ENCODE assay signal across 8 cellular contexts in genomic region chr6:44667668-44668390, GRCh38.
DNase-seq lines count a peak whose midpoint lies in the region; TF ChIP-seq lines count a peak whose summit lies in the region.

No MANE protein-coding gene starts in this region.

- H3K36me3 ChIP-seq in thyroid gland (no peaks in the 10 kb centered on the region), esophagus muscularis mucosa (no peaks in the 10 kb centered on the region)

- H3K9me3 ChIP-seq in thyroid gland (no peaks in the 10 kb centered on the region), esophagus muscularis mucosa (no peaks in the 10 kb centered on the region)

- peaks cover 9 to 20% of the 10 kb centered on the region in 2 donors for H3K4me1 ChIP-seq in thyroid gland
- peaks cover 0 to 9% (median 0%) of the 10 kb centered on the region in 4 donors for H3K4me1 ChIP-seq in esophagus muscularis mucosa

- intact Hi-C loops in thyroid gland (cut with DNase I) = no loop called here
- intact Hi-C loops in esophagus muscularis mucosa (cut with DNase I) = no loop called here

- DNase-seq in LHCN-M2 (ENCODE audit: low read depth) = peak; percentile 72
- peak; percentile 57 for DNase-seq in activated T-cell treated with anti-CD3 and anti-CD28 coated beads, Interleukin-2, amount 50 U/mL, for 48 hours
- DNase-seq in iPS-NIHi7 (ENCODE audit: extremely low spot score) = peak; percentile 57
- peak; percentile 15 to 22 for DNase-seq in thyroid gland
- DNase-seq in esophagus muscularis mucosa (ENCODE audit: extremely low spot score) = no peak
- no peak for DNase-seq in NCI-H128 (lab: John Stamatoyannopoulos, UW; ENCODE audit: unreplicated experiment)
- no peak for DNase-seq in NCI-H2029 (lab: John Stamatoyannopoulos, UW)

- no peak for TF ChIP-seq EP300 in esophagus muscularis mucosa (IDR thresholded peaks at IDR 0.05)

- peak; percentile 83 for TF ChIP-seq CTCF in GM12872 (IDR thresholded peaks at IDR 0.05; ENCODE audit: insufficient read depth, low read depth, low read length)
- TF ChIP-seq CTCF in thyroid gland (IDR thresholded peaks at IDR 0.05) = peak in 2 of 6 experiments; percentile 12 to 50
- peak in 1 of 3 experiments; percentile 42 for TF ChIP-seq CTCF in esophagus muscularis mucosa (IDR thresholded peaks at IDR 0.05)

- TF ChIP-seq POLR2A in thyroid gland (IDR thresholded peaks at IDR 0.05) (no peak), esophagus muscularis mucosa (IDR thresholded peaks at IDR 0.05; ENCODE audit: low read depth) (no peak)

- H3K27ac ChIP-seq in thyroid gland (no peak overlapping the region), esophagus muscularis mucosa (replicated peaks in 1 of 4) (no peak overlapping the region)

- H3K27me3 ChIP-seq in thyroid gland (no peaks in the 10 kb centered on the region), esophagus muscularis mucosa (peaks cover 0 to 8% (median 0%) of the 10 kb centered on the region in 4 donors)

- 51 to 66% methylated on average over 9 of the region's 9 CpGs for WGBS in thyroid gland, 2 donors
- 80% methylated on average over 9 of the region's 9 CpGs for WGBS in esophagus muscularis mucosa

- H3K4me3 ChIP-seq in thyroid gland (replicated peaks in 1 of 3) (no peak overlapping the region), esophagus muscularis mucosa (no peak overlapping the region)

Comparison
In these comparisons a context has a peak if more than half of its experiments do, and no peak if none do; other contexts are left out.
1. DNase-seq: peak in LHCN-M2 (single experiment), activated T-cell treated with anti-CD3 and anti-CD28 coated beads, Interleukin-2, amount 50 U/mL, for 48 hours (2 of 2), iPS-NIHi7 (single experiment) and thyroid gland (2 of 2); none in esophagus muscularis mucosa (single experiment), NCI-H128 (single experiment) and NCI-H2029 (single experiment).